ENCODE assay signal across 8 cellular contexts in genomic region chr3:133943639-133944131, GRCh38. TPM values are rescaled to one million over a fixed set of nuclear protein-coding genes. Genes with fewer than 3 reads are reported as not detected.
A peak's percentile ranks its signal among the peaks of the same experiment; 100 is the strongest.
DNase-seq lines count a peak whose midpoint lies in the region; ATAC-seq, FAIRE-seq and TF ChIP-seq lines count a peak whose summit lies in the region.

No MANE protein-coding gene starts in this region.

- H4K91ac ChIP-seq in H1 (replicated peaks; ENCODE audit: insufficient read length, low read length): no peak overlapping the region

- H3K56ac ChIP-seq in H1 (replicated peaks; ENCODE audit: insufficient read length, low read depth, low read length): no peak overlapping the region

- H3K4me3 ChIP-seq in H1 (ENCODE audit: extremely low read depth in 1 of 4, insufficient read depth in 2 of 4, low read depth in 3 of 4, low read length in 4 of 4): no peak overlapping the region
- no peak overlapping the region for H3K4me3 ChIP-seq in pancreas

- 88% methylated on average over 5 of the region's 5 CpGs; no CpG with 5 or more reads in 1 of the 2 experiments for WGBS in H1 (ENCODE audit: extremely low coverage in 1 of 2, insufficient coverage in 1 of 2, insufficient read length in 1 of 2, insufficient replicate concordance in 2 of 2, low coverage in 1 of 2, low lambda C conversion rate in 2 of 2, missing lambda C conversion rate in 1 of 2), 2 experiments
- 48 to 61% methylated on average over 5 of the region's 5 CpGs for WGBS in pancreas, 2 donors

- no peaks in the 10 kb centered on the region for H3K27me3 ChIP-seq in H1 (replicated peaks in 1 of 4; ENCODE audit: control insufficient read depth in 3 of 4, extremely low read depth in 1 of 4, insufficient read depth in 3 of 4, low read length in 3 of 4)
- no peaks in the 10 kb centered on the region for H3K27me3 ChIP-seq in pancreas

- H2AK5ac ChIP-seq in H1 (ENCODE audit: low read depth, low read length): peak overlapping the region; percentile 41; the same call in 1 of the 2 replicates

- H3K36me3 ChIP-seq in H1 (ENCODE audit: control insufficient read depth in 2 of 4, insufficient read depth in 4 of 4, low read length in 3 of 4): no peaks in the 10 kb centered on the region
- no peaks in the 10 kb centered on the region for H3K36me3 ChIP-seq in pancreas

- no peak overlapping the region; the same call in 1 of the 2 replicates for H4K8ac ChIP-seq in H1 (ENCODE audit: extremely low read depth, insufficient read depth, low read length)

- H3K4me2 ChIP-seq in H1 (ENCODE audit: insufficient read depth in 1 of 2, low read depth in 2 of 2, low read length in 2 of 2): no peak overlapping the region

- H3K14ac ChIP-seq in H1 (ENCODE audit: insufficient read length): no peak overlapping the region

- H2BK12ac ChIP-seq in H1 (ENCODE audit: low read depth, low read length): no peak overlapping the region

- no peaks in the 10 kb centered on the region for H3K79me1 ChIP-seq in H1 (ENCODE audit: low read depth, low read length)

- no peak for TF ChIP-seq POLR2A in H1 (IDR thresholded peaks at IDR 0.05; ENCODE audit: control extremely low read depth in 1 of 2, low read depth in 2 of 2, low read length in 2 of 2)

- H3K9me3 ChIP-seq in H1 (ENCODE audit: insufficient read depth in 2 of 2, low read depth in 1 of 2, low read length in 1 of 2) (no peaks in the 10 kb centered on the region), pancreas (no peaks in the 10 kb centered on the region)

- H4K20me1 ChIP-seq in H1 (replicated peaks in 1 of 2; ENCODE audit: control insufficient read depth in 1 of 2, insufficient read depth in 2 of 2, low read length in 2 of 2): no peaks in the 10 kb centered on the region

- H2BK5ac ChIP-seq in H1 (ENCODE audit: low read depth, low read length): no peak overlapping the region

- CTCF ChIA-PET in H1 (lab: Charles Lee; ENCODE audit: partially characterized antibody): interaction anchor here (0.5 kb wide), 1 partner anchor 523 kb away, joined by 3 read pairs; no protein-coding TSS in a partner anchor

- no peak overlapping the region for H3K9ac ChIP-seq in H1 (replicated peaks in 1 of 4; ENCODE audit: extremely low read depth in 1 of 4, low read depth in 3 of 4, low read length in 3 of 4)

- TF ChIP-seq RAD21 in H1 (IDR thresholded peaks at IDR 0.05 in 1 of 2, conservative IDR thresholded peaks at IDR 0.05 in 1 of 2; ENCODE audit: low read depth in 2 of 2, low read length in 2 of 2): no peak

- FAIRE-seq in H1 (lab: Jason Lieb, UNC): no peak
- no peak for FAIRE-seq in pancreas (lab: Jason Lieb, UNC)
- no peak for FAIRE-seq in D721Med (lab: Jason Lieb, UNC)

- no peak overlapping the region for H2BK20ac ChIP-seq in H1 (ENCODE audit: low read length)

- no peak for TF ChIP-seq EP300 in H1 (IDR thresholded peaks at IDR 0.05; ENCODE audit: borderline replicate concordance in 1 of 2, low read depth in 2 of 2, low read length in 2 of 2)

- H3K23ac ChIP-seq in H1 (ENCODE audit: insufficient read length): no peak overlapping the region

- peaks cover 0 to 10% (median 3%) of the 10 kb centered on the region in 4 experiments; a peak in 5 of 7 replicates for H3K4me1 ChIP-seq in H1 (replicated peaks in 1 of 4; ENCODE audit: control insufficient read depth in 3 of 4, insufficient read depth in 4 of 4, low read length in 3 of 4)
- peaks cover 0 to 24% (median 3%) of the 10 kb centered on the region in 3 donors for H3K4me1 ChIP-seq in pancreas

- POLR2A ChIA-PET in H1 (lab: Charles Lee; ENCODE audit: partially characterized antibody): no interaction called here

- H3K79me2 ChIP-seq in H1 (ENCODE audit: control insufficient read depth in 1 of 2, insufficient read depth in 2 of 2, low read length in 2 of 2): no peaks in the 10 kb centered on the region

- H3K27ac ChIP-seq in H1 (ENCODE audit: low read depth, low read length) (no peak overlapping the region), pancreas (peak overlapping the region in 2 of 4 donors; percentile 9 to 33)

- no peak overlapping the region for H2AFZ ChIP-seq in H1 (ENCODE audit: low read length)

- H2BK15ac ChIP-seq in H1 (ENCODE audit: low read length): no peak overlapping the region

- TF ChIP-seq CTCF in H1 (IDR thresholded peaks at IDR 0.05; ENCODE audit: control extremely low read depth in 1 of 3, insufficient read depth in 1 of 3, low read depth in 1 of 3, low read length in 3 of 3) (no peak), pancreas (IDR thresholded peaks at IDR 0.05) (no peak), D721Med (IDR thresholded peaks at IDR 0.05; ENCODE audit: insufficient read depth, missing control alignments) (no peak)

- no peak overlapping the region for H3K4ac ChIP-seq in H1 (replicated peaks; ENCODE audit: insufficient read length, low read depth, low read length)

- intact Hi-C loops in pancreas (cut with DNase I): no loop called here

- H2BK120ac ChIP-seq in H1 (replicated peaks; ENCODE audit: low read depth, low read length): no peak overlapping the region

- no peak overlapping the region for H3K18ac ChIP-seq in H1 (ENCODE audit: extremely low read depth, low read length)

- peak; percentile 83 to 90 (median 85) for ATAC-seq in pancreas

- H3K23me2 ChIP-seq in H1 (ENCODE audit: low read depth, low read length): peaks cover 2% of the 10 kb centered on the region; the same call in 1 of the 2 replicates

- peak; percentile 54 for DNase-seq in DMS79 treated with DMSO at 0.1 percent for 48 hours (lab: John Stamatoyannopoulos, UW)
- DNase-seq in OCI-M1 (lab: John Stamatoyannopoulos, UW): peak; percentile 88
- no peak for DNase-seq in H1 (ENCODE audit: low read depth in 1 of 2, low spot score in 2 of 2)
- DNase-seq in pancreas: peak in 5 of 6 donors; percentile 27 to 57 (median 40)
- no peak for DNase-seq in D721Med (ENCODE audit: insufficient read length, low spot score)
- no peak for DNase-seq in GOT3 (lab: John Stamatoyannopoulos, UW)
- no peak for DNase-seq in activated gamma-delta T cell (lab: John Stamatoyannopoulos, UW)
- no peak for DNase-seq in NCI-H1694 treated with DMSO at 0.1 percent for 48 hours (lab: John Stamatoyannopoulos, UW)

- H4K5ac ChIP-seq in H1 (ENCODE audit: insufficient read length, low read depth, low read length): no peak overlapping the region

TF ChIP-seq in H1, 55 proteins besides CTCF, POLR2A, EP300 and RAD21:
- TF ChIP-seq NRF1 (IDR thresholded peaks at IDR 0.05; ENCODE audit: low read depth, low read length): no peak
- TF ChIP-seq TEAD4 (IDR thresholded peaks at IDR 0.05; ENCODE audit: low read depth, low read length): no peak
- no peak for TF ChIP-seq SIRT6 (IDR thresholded peaks at IDR 0.05; ENCODE audit: low read length)
- no peak for TF ChIP-seq SAP30 (IDR thresholded peaks at IDR 0.05; ENCODE audit: insufficient read depth, insufficient replicate concordance, low read length)
- no peak for TF ChIP-seq HDAC2 (IDR thresholded peaks at IDR 0.05; ENCODE audit: borderline replicate concordance in 1 of 2, low read depth in 2 of 2, low read length in 2 of 2)
- TF ChIP-seq POU5F1 (IDR thresholded peaks at IDR 0.05; ENCODE audit: low read depth, low read length): no peak
- no peak for TF ChIP-seq SP1 (IDR thresholded peaks at IDR 0.05; ENCODE audit: low read depth, low read length)
- no peak for TF ChIP-seq ZNF274 (IDR thresholded peaks at IDR 0.05; ENCODE audit: borderline replicate concordance, extremely low read depth, low read length)
- no peak for TF ChIP-seq KDM1A (IDR thresholded peaks at IDR 0.05; ENCODE audit: borderline replicate concordance, low read length)
- no peak for TF ChIP-seq CTBP2 (IDR thresholded peaks at IDR 0.05; ENCODE audit: borderline replicate concordance, insufficient read depth, insufficient read length, low read length)
- no peak for TF ChIP-seq SP4 (IDR thresholded peaks at IDR 0.05; ENCODE audit: low read length)
- TF ChIP-seq KDM5A (IDR thresholded peaks at IDR 0.05; ENCODE audit: low read length): no peak
- TF ChIP-seq KDM4A (IDR thresholded peaks at IDR 0.05; ENCODE audit: low read depth, low read length, severe bottlenecking): no peak
- TF ChIP-seq SIX5 (IDR thresholded peaks at IDR 0.05; ENCODE audit: low read depth, low read length): no peak
- no peak for TF ChIP-seq CEBPB (IDR thresholded peaks at IDR 0.05; ENCODE audit: low read depth, low read length)

RNA-seq across cellular contexts. Expression of gene RAB6B, which starts 48.0 kb away (rescaled TPM):
- 15.6 and 16.8 TPM in 2 replicates for total RNA-seq in H1 (2021; fragmentation: NEBNext Ultra II Directional; extraction: Animal tissue kit (Norgen Biotek cat#: 25700))
- polyA plus RNA-seq in H1 (2011; rRNA removed) (7.9 and 11.2 TPM in 2 replicates), pancreas (1 to 10 TPM; 1.6 to 3.1 TPM)
- 13.5 TPM for polyA plus RNA-seq in H1 (2011; cell fraction: cytosol; rRNA removed)
- 12.7 TPM for polyA plus RNA-seq in H1 (2011; cell fraction: nucleus; rRNA removed)
- 8.9 to 19.8 TPM (median 16.1 TPM) in 4 replicates for polyA plus RNA-seq in H1 (2012, experiment 1 of 2)
- 4.0 TPM for polyA plus RNA-seq in H1 (2012, experiment 2 of 2)
- polyA plus RNA-seq in H1 (2013, experiment 1 of 2): 3.0 TPM
- 3.0 TPM for polyA plus RNA-seq in H1 (2013, experiment 2 of 2)
- 11.9 and 16.2 TPM in 2 replicates for polyA minus RNA-seq in H1 (2011; rRNA and poly(A)+ RNA removed)
- 7.3 TPM for polyA minus RNA-seq in H1 (2011; cell fraction: cytosol; rRNA and poly(A)+ RNA removed)
- polyA minus RNA-seq in H1 (2011; cell fraction: nucleus; rRNA and poly(A)+ RNA removed): 5.5 TPM
- 1 to 10 TPM; 1.8 to 9.2 (median 5.4) TPM for total RNA-seq in pancreas

Comparison
In these comparisons a context has a peak if more than half of its experiments do, and no peak if none do; other contexts are left out.
1. DNase-seq: peak in DMS79 treated with DMSO at 0.1 percent for 48 hours (single experiment), OCI-M1 (single experiment) and pancreas (5 of 6); none in H1 (0 of 2), D721Med (single experiment), GOT3 (single experiment), activated gamma-delta T cell (single experiment) and NCI-H1694 treated with DMSO at 0.1 percent for 48 hours (single experiment).